Comparison of ENCODE assay signal across 17 cellular contexts in the genomic region with DNA sequence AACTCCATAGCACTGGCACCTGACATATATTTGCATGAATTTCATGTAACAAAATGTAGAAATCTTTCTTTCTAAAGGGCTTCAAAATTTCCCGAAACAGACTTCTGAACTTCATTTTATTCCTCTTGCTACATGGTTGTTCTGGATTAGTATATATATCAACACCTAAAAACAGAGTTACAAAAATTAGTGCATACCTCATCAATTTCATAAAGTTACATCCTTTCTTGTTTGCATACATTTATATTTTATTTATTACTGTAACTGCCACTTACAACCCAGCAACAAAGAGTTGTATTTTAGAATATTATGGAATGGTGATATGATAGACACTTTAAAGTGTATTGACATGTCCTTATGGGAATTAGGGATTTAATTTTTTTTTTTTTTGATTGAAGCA. TPM values are rescaled to one million over a fixed set of nuclear protein-coding genes. Genes with fewer than 3 reads are reported as not detected.
A peak's percentile ranks its signal among the peaks of the same experiment; 100 is the strongest.
DNase-seq lines count a peak whose midpoint lies in the region; TF ChIP-seq lines count a peak whose summit lies in the region.
"Had no signal": no experiment of that assay in that cellular context is flagged by ENCODE, and none has a peak within 500 bp of the region (broad histone marks: within the 10 kb centered on the region; RNA-seq: fewer than 3 reads in every experiment).

No MANE protein-coding gene starts in this region.

- TF ChIP-seq CTCF in MM.1S (IDR thresholded peaks at IDR 0.05; ENCODE audit: low read length) (no peak), mammary epithelial cell (conservative IDR thresholded peaks at IDR 0.05 in 1 of 2, IDR thresholded peaks at IDR 0.05 in 1 of 2; ENCODE audit: extremely low read depth in 1 of 2, insufficient read depth in 1 of 2, low read depth in 1 of 2, low read length in 2 of 2) (no peak), mesothelial cell of epicardium (IDR thresholded peaks at IDR 0.05; ENCODE audit: unreplicated experiment) (no peak)

- H3K9ac ChIP-seq in MM.1S (ENCODE audit: low read length) (peak overlapping the region; percentile 83; the same call in 1 of the 2 replicates), mammary epithelial cell (ENCODE audit: insufficient read depth, low read length) (peak overlapping the region; percentile 92)

- H3K27ac Mint-ChIP-seq in mesothelial cell of epicardium = peak overlapping the region; percentile 100
- H3K27ac Mint-ChIP-seq: CD4-positive, CD25-positive, alpha-beta regulatory T cell; immature natural killer cell; memory B cell; stimulated activated naive CD8-positive, alpha-beta T cell treated with anti-CD3 and anti-CD28 coated beads, Interleukin-15, Interleukin-2, amounts not matched to agents 100 ng/mL and 50 ng/mL, for 24 hours had no signal

- CTCF ChIA-PET in mammary epithelial cell (lab: Charles Lee; ENCODE audit: low non-redundant PET) = interaction anchor here (0.6 to 0.8 kb wide), 2 partner anchors 269 to 270 kb away, joined by 5 to 9 read pairs; no protein-coding TSS in a partner anchor

- BruUV-seq in mammary epithelial cell (replicated peaks; lab: Mats Ljungman, UMichigan) = no TSS peak

- H4K20me1 ChIP-seq in MM.1S (ENCODE audit: insufficient read depth, low read length) = no peaks in the 10 kb centered on the region
- H4K20me1 ChIP-seq in mammary epithelial cell (ENCODE audit: insufficient read depth, low read length) = no peaks in the 10 kb centered on the region

- H3K79me2 ChIP-seq in MM.1S (ENCODE audit: low read length) (peaks cover 25% of the 10 kb centered on the region), mammary epithelial cell (ENCODE audit: insufficient read depth, low read length) (peaks cover 30% of the 10 kb centered on the region)

- no peaks in the 10 kb centered on the region for H3K27me3 ChIP-seq in MM.1S (replicated peaks; ENCODE audit: insufficient read depth, low read length)
- no peaks in the 10 kb centered on the region for H3K27me3 ChIP-seq in mammary epithelial cell (ENCODE audit: insufficient read depth, low read length)
- H3K27me3 ChIP-seq: Peyer's patch had no signal

- no peak overlapping the region for H3K4me3 ChIP-seq in MM.1S (ENCODE audit: low read length)
- H3K4me3 ChIP-seq in mammary epithelial cell (replicated peaks in 1 of 3; ENCODE audit: insufficient read depth in 1 of 3, low read depth in 2 of 3, low read length in 3 of 3) = peak overlapping the region; percentile 76 to 88 (median 78)

- no peaks in the 10 kb centered on the region for H3K9me3 ChIP-seq in MM.1S (replicated peaks; ENCODE audit: insufficient read depth, low read length)
- H3K9me3 ChIP-seq in mammary epithelial cell (replicated peaks; ENCODE audit: insufficient read depth, low read length) = no peaks in the 10 kb centered on the region
- H3K9me3 ChIP-seq: Peyer's patch had no signal

- H3K4me3 Mint-ChIP-seq in mesothelial cell of epicardium = peak overlapping the region; percentile 91
- H3K4me3 Mint-ChIP-seq: stimulated activated naive CD8-positive, alpha-beta T cell treated with anti-CD3 and anti-CD28 coated beads, Interleukin-15, Interleukin-2, amounts not matched to agents 100 ng/mL and 50 ng/mL, for 24 hours had no signal

- no peaks in the 10 kb centered on the region for H3K9me3 Mint-ChIP-seq in mesothelial cell of epicardium
- H3K9me3 Mint-ChIP-seq: memory B cell; stimulated activated naive CD8-positive, alpha-beta T cell treated with anti-CD3 and anti-CD28 coated beads, Interleukin-15, Interleukin-2, amounts not matched to agents 100 ng/mL and 50 ng/mL, for 24 hours had no signal

- no peaks in the 10 kb centered on the region for H3K36me3 Mint-ChIP-seq in mesothelial cell of epicardium
- H3K36me3 Mint-ChIP-seq: CD4-positive, CD25-positive, alpha-beta regulatory T cell; immature natural killer cell; memory B cell had no signal

- 100% methylated on average over 1 of the region's 1 CpG for WGBS in mammary epithelial cell (ENCODE audit: low coverage, missing lambda C conversion rate)

- H3K27ac ChIP-seq in MM.1S (ENCODE audit: low read length) = peak overlapping the region; percentile 90; the same call in 1 of the 2 replicates
- peak overlapping the region; percentile 95 for H3K27ac ChIP-seq in mammary epithelial cell (ENCODE audit: insufficient read depth, low read depth, low read length)

- H3K27me3 Mint-ChIP-seq in mesothelial cell of epicardium (ENCODE audit: low read depth) = no peaks in the 10 kb centered on the region
- H3K27me3 Mint-ChIP-seq: memory B cell had no signal

- peaks cover 25% of the 10 kb centered on the region for H3F3A ChIP-seq in MM.1S (ENCODE audit: insufficient read depth, low read length)

- H3K4me2 ChIP-seq in MM.1S (ENCODE audit: low read depth, low read length) (peak overlapping the region; percentile 73; the same call in 1 of the 2 replicates), mammary epithelial cell (ENCODE audit: insufficient read depth, low read depth, low read length) (peak overlapping the region; percentile 87)

- H3K4me1 Mint-ChIP-seq in mesothelial cell of epicardium = peaks cover 42% of the 10 kb centered on the region

- DNase-seq in MM.1S (no peak), mammary epithelial cell (no peak), mesothelial cell of epicardium (ENCODE audit: low spot score in 2 of 2, unreplicated experiment in 2 of 2) (no peak), cerebellum (ENCODE audit: low spot score) (no peak), NCI-H2107 treated with DMSO at 0.1 percent for 48 hours (lab: John Stamatoyannopoulos, UW; ENCODE audit: unreplicated experiment) (no peak), DMS53 (lab: John Stamatoyannopoulos, UW) (no peak)
- DNase-seq in activated CD4-positive, alpha-beta T cell treated with anti-CD3 and anti-CD28 coated beads, Interleukin-2, amount 50 U/mL, for 1 hour = no peak
- DNase-seq: activated naive CD4-positive, alpha-beta T cell treated with Interleukin-2 at 50 U/mL for 16 hours; immature natural killer cell; Kasumi-1; NCI-H1436; NCI-H446; T-helper 1 cell had no signal

- H2AFZ ChIP-seq in MM.1S (ENCODE audit: low read length) (no peak overlapping the region), mammary epithelial cell (ENCODE audit: low read depth, low read length) (no peak overlapping the region)

- intact Hi-C loops in mammary epithelial cell (cut with micrococcal nuclease) = loop anchor here (1.0 to 5.0 kb wide), 3 partner anchors 66 to 324 kb away; no protein-coding TSS in a partner anchor

- H3K4me1 ChIP-seq in MM.1S (ENCODE audit: low read length) = peaks cover 21% of the 10 kb centered on the region
- H3K4me1 ChIP-seq in mammary epithelial cell (ENCODE audit: insufficient read depth, low read length) = peaks cover 24% of the 10 kb centered on the region

- H3K36me3 ChIP-seq in MM.1S (replicated peaks; ENCODE audit: insufficient read depth, low read length) (no peaks in the 10 kb centered on the region), mammary epithelial cell (ENCODE audit: insufficient read depth, low read length) (no peaks in the 10 kb centered on the region)
- H3K36me3 ChIP-seq: Peyer's patch had no signal

- in situ Hi-C loops in mammary epithelial cell (cut with MboI; ENCODE audit: low sequenced_read_pairs in 2 of 2) = loop anchor here in 1 of 2 donors (10.0 kb wide), 1 partner anchor 266 kb away; no protein-coding TSS in a partner anchor

- dilution Hi-C loops in mammary epithelial cell (cut with HindIII; ENCODE audit: low sequenced_read_pairs) = no loop called here

- no peaks in the 10 kb centered on the region for H3K9me2 ChIP-seq in MM.1S (replicated peaks; ENCODE audit: insufficient read depth, low read length)

RNA-seq across cellular contexts. Expression of a gene that starts 2.0 kb away (rescaled TPM):
- total RNA-seq in mammary epithelial cell = 100 to 1,000 TPM in 1 of 2 donors, 10 to 100 TPM in 1; 41.9 to 221 TPM
- 32.3 TPM for polyA plus RNA-seq in mammary epithelial cell
- polyA minus RNA-seq in mammary epithelial cell = 48.6 TPM
- total RNA-seq in mesothelial cell of epicardium = 15.3 to 15.6 TPM (median 15.3 TPM) in 3 replicates
- total RNA-seq in cerebellum = 82.5 TPM
- polyA plus RNA-seq: immature natural killer cell had no signal
